1 cellular context compared by ENCODE assay signal in the genomic region with DNA sequence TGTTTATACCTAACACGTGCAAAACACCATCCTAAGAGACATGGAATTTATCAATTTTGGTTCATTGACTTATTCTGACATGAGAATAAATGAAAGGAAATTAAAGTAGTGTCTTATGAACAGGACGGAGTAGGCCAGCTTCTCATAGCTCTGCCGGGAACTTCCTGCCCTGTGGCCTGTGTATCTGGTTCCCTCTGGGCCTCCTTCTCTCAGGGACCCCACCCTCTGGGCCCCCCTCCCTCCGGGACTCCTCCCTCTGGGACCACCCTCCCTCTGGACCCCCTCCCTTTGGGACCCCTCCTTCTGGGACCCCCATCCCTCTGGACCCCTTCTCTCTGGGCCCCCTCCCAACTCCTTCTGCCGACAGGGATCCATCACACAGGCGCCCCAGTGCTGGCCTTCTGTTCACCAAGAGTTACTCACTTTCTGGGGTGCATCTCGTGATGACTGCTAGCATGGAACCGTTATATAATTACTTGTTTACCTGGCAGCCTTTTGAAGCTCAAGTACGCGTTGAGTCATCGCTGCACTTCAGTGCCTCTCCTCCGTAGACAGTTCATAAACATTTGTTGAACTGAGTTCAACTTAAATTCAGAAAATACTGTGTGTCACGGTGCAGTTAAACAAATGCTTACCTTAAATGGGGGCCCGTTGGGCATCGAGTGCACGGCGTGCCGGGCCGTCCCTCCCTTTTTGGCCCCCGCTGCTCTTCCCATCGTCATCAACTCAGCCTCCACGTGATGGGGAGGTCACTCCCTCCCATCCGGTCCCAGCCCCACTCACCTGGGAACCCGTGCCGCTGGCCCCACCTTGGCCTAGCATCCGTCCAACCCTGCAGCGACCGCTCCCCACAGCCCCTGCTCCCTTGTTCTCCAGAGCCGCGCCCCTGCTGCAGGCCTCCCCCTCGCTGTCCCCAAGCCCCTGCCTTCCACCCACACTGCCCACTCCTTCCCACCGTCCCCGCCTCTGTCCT.
TF ChIP-seq lines count a peak whose summit lies in the region.

No MANE protein-coding gene starts in this region.

TF ChIP-seq in HepG2, 621 proteins besides CTCF, POLR2A, EP300 and RAD21 (continued from another document and continues in another):
- TF ChIP-seq, protein P1, sequence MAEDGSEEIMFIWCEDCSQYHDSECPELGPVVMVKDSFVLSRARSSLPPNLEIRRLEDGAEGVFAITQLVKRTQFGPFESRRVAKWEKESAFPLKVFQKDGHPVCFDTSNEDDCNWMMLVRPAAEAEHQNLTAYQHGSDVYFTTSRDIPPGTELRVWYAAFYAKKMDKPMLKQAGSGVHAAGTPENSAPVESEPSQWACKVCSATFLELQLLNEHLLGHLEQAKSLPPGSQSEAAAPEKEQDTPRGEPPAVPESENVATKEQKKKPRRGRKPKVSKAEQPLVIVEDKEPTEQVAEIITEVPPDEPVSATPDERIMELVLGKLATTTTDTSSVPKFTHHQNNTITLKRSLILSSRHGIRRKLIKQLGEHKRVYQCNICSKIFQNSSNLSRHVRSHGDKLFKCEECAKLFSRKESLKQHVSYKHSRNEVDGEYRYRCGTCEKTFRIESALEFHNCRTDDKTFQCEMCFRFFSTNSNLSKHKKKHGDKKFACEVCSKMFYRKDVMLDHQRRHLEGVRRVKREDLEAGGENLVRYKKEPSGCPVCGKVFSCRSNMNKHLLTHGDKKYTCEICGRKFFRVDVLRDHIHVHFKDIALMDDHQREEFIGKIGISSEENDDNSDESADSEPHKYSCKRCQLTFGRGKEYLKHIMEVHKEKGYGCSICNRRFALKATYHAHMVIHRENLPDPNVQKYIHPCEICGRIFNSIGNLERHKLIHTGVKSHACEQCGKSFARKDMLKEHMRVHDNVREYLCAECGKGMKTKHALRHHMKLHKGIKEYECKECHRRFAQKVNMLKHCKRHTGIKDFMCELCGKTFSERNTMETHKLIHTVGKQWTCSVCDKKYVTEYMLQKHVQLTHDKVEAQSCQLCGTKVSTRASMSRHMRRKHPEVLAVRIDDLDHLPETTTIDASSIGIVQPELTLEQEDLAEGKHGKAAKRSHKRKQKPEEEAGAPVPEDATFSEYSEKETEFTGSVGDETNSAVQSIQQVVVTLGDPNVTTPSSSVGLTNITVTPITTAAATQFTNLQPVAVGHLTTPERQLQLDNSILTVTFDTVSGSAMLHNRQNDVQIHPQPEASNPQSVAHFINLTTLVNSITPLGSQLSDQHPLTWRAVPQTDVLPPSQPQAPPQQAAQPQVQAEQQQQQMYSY (CRISPR knock-in tag; IDR thresholded peaks at IDR 0.05): no peak
- TF ChIP-seq THYN1 (CRISPR knock-in tag; IDR thresholded peaks at IDR 0.05; ENCODE audit: borderline replicate concordance, low read depth): no peak
- TF ChIP-seq XRCC5 (optimal IDR thresholded peaks at IDR 0.05; ENCODE audit: low read length): no peak
- TF ChIP-seq HMGXB4 (CRISPR knock-in tag; IDR thresholded peaks at IDR 0.05; ENCODE audit: borderline replicate concordance in 1 of 2, low read depth in 1 of 2): peak in 1 of 2 experiments; percentile 78; a peak in 2 of 4 replicates
- no peak for TF ChIP-seq TAF15 (IDR thresholded peaks at IDR 0.05; ENCODE audit: low read depth, low read length, poor library complexity, severe bottlenecking)
- peak; percentile 92 for TF ChIP-seq TCF7 (IDR thresholded peaks at IDR 0.05; ENCODE audit: low read depth)
- 0 out of 2 replicates have a peak, but pooled peaks have one; percentile 52 for TF ChIP-seq ZNF563 (CRISPR knock-in tag; IDR thresholded peaks at IDR 0.05)
- peak; percentile 94 for TF ChIP-seq TFE3 (CRISPR knock-in tag; IDR thresholded peaks at IDR 0.05)
- TF ChIP-seq ATF2 (CRISPR knock-in tag; IDR thresholded peaks at IDR 0.05): no peak
- peak; percentile 67 for TF ChIP-seq ELF3 (CRISPR knock-in tag; IDR thresholded peaks at IDR 0.05)
- peak; percentile 80; the same call in 1 of the 2 replicates for TF ChIP-seq JUN (CRISPR knock-in tag; IDR thresholded peaks at IDR 0.05)
- no peak for TF ChIP-seq ZNF160 (CRISPR knock-in tag; IDR thresholded peaks at IDR 0.05)
- TF ChIP-seq PRPF4 (IDR thresholded peaks at IDR 0.05; ENCODE audit: low read depth, low read length, poor library complexity, severe bottlenecking): no peak
- peak; percentile 95 for TF ChIP-seq JUND (CRISPR knock-in tag; IDR thresholded peaks at IDR 0.05)
- TF ChIP-seq FOXK2 (IDR thresholded peaks at IDR 0.05): peak; percentile 63
- peak; percentile 57 for TF ChIP-seq ASH2L (IDR thresholded peaks at IDR 0.05; ENCODE audit: insufficient read length, low read depth, low read length)
- TF ChIP-seq, protein P2, sequence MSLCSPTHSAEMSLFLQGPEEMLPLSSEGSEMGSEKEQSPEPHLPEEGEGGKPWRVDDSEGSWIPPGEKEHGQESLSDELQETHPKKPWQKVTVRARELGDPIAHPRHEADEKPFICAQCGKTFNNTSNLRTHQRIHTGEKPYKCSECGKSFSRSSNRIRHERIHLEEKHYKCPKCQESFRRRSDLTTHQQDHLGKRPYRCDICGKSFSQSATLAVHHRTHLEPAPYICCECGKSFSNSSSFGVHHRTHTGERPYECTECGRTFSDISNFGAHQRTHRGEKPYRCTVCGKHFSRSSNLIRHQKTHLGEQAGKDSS (CRISPR knock-in tag; IDR thresholded peaks at IDR 0.05; ENCODE audit: borderline replicate concordance, low read depth): peak; percentile 29; the same call in 1 of the 2 replicates
- TF ChIP-seq ZSCAN5A (CRISPR knock-in tag; IDR thresholded peaks at IDR 0.05; ENCODE audit: borderline replicate concordance): no peak
- no peak for TF ChIP-seq TCF12 (IDR thresholded peaks at IDR 0.05)
- peak; percentile 79 for TF ChIP-seq TCF12 (CRISPR knock-in tag; IDR thresholded peaks at IDR 0.05)
- peak; percentile 67; the same call in 1 of the 2 replicates for TF ChIP-seq PPARG (CRISPR knock-in tag; conservative IDR thresholded peaks at IDR 0.05)
- TF ChIP-seq HCFC1 (IDR thresholded peaks at IDR 0.05; ENCODE audit: low read depth, low read length): no peak
- peak; percentile 65; the same call in 1 of the 2 replicates for TF ChIP-seq SP4 (CRISPR knock-in tag; IDR thresholded peaks at IDR 0.05)
- TF ChIP-seq, protein P3, sequence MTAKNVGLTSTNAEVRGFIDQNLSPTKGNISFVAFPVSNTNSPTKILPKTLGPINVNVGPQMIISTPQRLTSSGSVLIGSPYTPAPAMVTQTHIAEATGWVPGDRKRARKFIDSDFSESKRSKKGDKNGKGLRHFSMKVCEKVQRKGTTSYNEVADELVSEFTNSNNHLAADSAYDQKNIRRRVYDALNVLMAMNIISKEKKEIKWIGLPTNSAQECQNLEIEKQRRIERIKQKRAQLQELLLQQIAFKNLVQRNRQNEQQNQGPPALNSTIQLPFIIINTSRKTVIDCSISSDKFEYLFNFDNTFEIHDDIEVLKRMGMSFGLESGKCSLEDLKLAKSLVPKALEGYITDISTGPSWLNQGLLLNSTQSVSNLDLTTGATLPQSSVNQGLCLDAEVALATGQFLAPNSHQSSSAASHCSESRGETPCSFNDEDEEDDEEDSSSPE (CRISPR knock-in tag; IDR thresholded peaks at IDR 0.05): 0 out of 2 replicates have a peak, but pooled peaks have one; percentile 22
- TF ChIP-seq ZNF510 (CRISPR knock-in tag; IDR thresholded peaks at IDR 0.05; ENCODE audit: low read depth): no peak
- peak; percentile 44 for TF ChIP-seq ZNF607 (CRISPR knock-in tag; IDR thresholded peaks at IDR 0.05; ENCODE audit: borderline replicate concordance)
- TF ChIP-seq MEF2D (CRISPR knock-in tag; IDR thresholded peaks at IDR 0.05): peak; percentile 61; the same call in 1 of the 2 replicates
- no peak for TF ChIP-seq NONO (IDR thresholded peaks at IDR 0.05)
- TF ChIP-seq NONO (CRISPR knock-in tag; conservative IDR thresholded peaks at IDR 0.05): no peak
- TF ChIP-seq ARID2 (CRISPR knock-in tag; IDR thresholded peaks at IDR 0.05; ENCODE audit: borderline replicate concordance): no peak
- 0 out of 2 replicates have a peak, but pooled peaks have one; percentile 33 for TF ChIP-seq ZNF547 (CRISPR knock-in tag; IDR thresholded peaks at IDR 0.05)
- 0 out of 2 replicates have a peak, but pooled peaks have one; percentile 48 for TF ChIP-seq ZNF605 (CRISPR knock-in tag; IDR thresholded peaks at IDR 0.05)
- TF ChIP-seq THAP11 (CRISPR knock-in tag; IDR thresholded peaks at IDR 0.05): peak; percentile 54
- no peak for TF ChIP-seq KAT2B (IDR thresholded peaks at IDR 0.05; ENCODE audit: borderline replicate concordance, low read depth, low read length)
- TF ChIP-seq SAP130 (CRISPR knock-in tag; IDR thresholded peaks at IDR 0.05; ENCODE audit: low read depth): peak; percentile 90
- TF ChIP-seq SP1 (IDR thresholded peaks at IDR 0.05): no peak
- TF ChIP-seq SP1 (CRISPR knock-in tag; IDR thresholded peaks at IDR 0.05): no peak
- no peak for TF ChIP-seq BRD4 (CRISPR knock-in tag; IDR thresholded peaks at IDR 0.05)
- TF ChIP-seq ZSCAN9 (CRISPR knock-in tag; IDR thresholded peaks at IDR 0.05; ENCODE audit: borderline replicate concordance): peak; percentile 92
- TF ChIP-seq ZNF724P (CRISPR knock-in tag; IDR thresholded peaks at IDR 0.05; ENCODE audit: borderline replicate concordance): no peak; the same call in 1 of the 2 replicates
- TF ChIP-seq SIX1 (CRISPR knock-in tag; IDR thresholded peaks at IDR 0.05; ENCODE audit: borderline replicate concordance): peak; percentile 56; the same call in 1 of the 2 replicates
- 0 out of 2 replicates have a peak, but pooled peaks have one; percentile 30 for TF ChIP-seq ZBTB42 (CRISPR knock-in tag; IDR thresholded peaks at IDR 0.05)
- peak; percentile 90; the same call in 1 of the 2 replicates for TF ChIP-seq HMG20A (CRISPR knock-in tag; IDR thresholded peaks at IDR 0.05; ENCODE audit: borderline replicate concordance)
- TF ChIP-seq, protein P4, sequence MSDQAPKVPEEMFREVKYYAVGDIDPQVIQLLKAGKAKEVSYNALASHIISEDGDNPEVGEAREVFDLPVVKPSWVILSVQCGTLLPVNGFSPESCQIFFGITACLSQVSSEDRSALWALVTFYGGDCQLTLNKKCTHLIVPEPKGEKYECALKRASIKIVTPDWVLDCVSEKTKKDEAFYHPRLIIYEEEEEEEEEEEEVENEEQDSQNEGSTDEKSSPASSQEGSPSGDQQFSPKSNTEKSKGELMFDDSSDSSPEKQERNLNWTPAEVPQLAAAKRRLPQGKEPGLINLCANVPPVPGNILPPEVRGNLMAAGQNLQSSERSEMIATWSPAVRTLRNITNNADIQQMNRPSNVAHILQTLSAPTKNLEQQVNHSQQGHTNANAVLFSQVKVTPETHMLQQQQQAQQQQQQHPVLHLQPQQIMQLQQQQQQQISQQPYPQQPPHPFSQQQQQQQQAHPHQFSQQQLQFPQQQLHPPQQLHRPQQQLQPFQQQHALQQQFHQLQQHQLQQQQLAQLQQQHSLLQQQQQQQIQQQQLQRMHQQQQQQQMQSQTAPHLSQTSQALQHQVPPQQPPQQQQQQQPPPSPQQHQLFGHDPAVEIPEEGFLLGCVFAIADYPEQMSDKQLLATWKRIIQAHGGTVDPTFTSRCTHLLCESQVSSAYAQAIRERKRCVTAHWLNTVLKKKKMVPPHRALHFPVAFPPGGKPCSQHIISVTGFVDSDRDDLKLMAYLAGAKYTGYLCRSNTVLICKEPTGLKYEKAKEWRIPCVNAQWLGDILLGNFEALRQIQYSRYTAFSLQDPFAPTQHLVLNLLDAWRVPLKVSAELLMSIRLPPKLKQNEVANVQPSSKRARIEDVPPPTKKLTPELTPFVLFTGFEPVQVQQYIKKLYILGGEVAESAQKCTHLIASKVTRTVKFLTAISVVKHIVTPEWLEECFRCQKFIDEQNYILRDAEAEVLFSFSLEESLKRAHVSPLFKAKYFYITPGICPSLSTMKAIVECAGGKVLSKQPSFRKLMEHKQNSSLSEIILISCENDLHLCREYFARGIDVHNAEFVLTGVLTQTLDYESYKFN (CRISPR knock-in tag; conservative IDR thresholded peaks at IDR 0.05): peak; percentile 85
- no peak for TF ChIP-seq GABPA (IDR thresholded peaks at IDR 0.05; ENCODE audit: low read depth, low read length)
- peak; percentile 62; the same call in 1 of the 2 replicates for TF ChIP-seq GABPA (CRISPR knock-in tag; IDR thresholded peaks at IDR 0.05; ENCODE audit: low read depth)
- TF ChIP-seq ZNF232 (CRISPR knock-in tag; IDR thresholded peaks at IDR 0.05; ENCODE audit: borderline replicate concordance): peak; percentile 96
